18 cellular contexts compared by ENCODE assay signal in the genomic region with DNA sequence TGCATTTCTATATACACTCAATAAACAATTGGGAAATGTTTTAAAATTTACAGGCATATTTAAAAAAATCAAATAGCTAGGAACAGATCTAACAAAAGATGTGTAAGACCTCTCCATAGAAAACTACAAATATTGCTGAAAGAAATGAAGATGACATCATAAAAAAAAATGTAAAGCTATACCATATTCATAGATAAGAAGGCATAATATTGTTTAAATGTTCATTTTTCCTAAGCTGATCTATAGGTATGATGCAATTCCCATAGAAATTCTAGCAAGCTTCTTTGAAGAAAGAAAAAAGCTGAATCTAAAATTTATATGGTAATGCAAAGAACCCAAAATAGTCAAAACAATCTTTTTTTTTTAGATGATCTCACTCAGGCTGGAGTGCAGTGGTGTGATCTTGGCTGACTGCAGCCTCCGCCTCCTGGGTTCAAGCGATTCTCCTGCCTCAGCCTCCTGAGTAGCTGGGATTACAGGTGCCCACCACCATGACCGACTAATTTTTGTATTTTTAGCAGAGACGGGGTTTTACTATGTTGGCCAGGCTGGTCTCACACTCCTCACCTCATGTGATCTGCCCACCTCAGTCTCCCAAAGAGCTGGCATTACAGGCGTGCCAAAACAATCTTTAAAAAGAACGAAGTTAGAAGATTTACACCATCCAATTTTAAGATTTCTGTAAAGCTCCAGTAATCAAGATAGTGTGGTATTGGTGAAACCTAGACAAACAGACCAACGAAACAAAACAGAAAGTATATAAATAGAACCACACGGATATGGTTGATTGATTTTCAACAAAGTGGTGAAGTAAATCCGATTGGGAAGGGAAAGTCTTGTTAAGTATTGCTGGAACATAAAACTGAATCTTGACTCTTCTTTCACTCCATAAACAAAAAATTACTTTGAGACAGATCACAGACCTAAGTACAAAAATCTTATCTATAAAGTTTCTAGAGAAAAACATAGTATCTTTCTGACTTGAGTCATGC. TPM values are rescaled to one million over a fixed set of nuclear protein-coding genes. Genes with fewer than 3 reads are reported as not detected.
DNase-seq lines count a peak whose midpoint lies in the region; ATAC-seq, FAIRE-seq and TF ChIP-seq lines count a peak whose summit lies in the region.
"Had no signal": no experiment of that assay in that cellular context is flagged by ENCODE, and none has a peak within 500 bp of the region (broad histone marks: within the 10 kb centered on the region; RNA-seq: fewer than 3 reads in every experiment).

No MANE protein-coding gene starts in this region.

- intact Hi-C loops in thyroid gland (cut with DNase I), result loop anchor here (10.0 kb wide), 1 partner anchor 148 kb away; no protein-coding TSS in a partner anchor

- FAIRE-seq in H54 (lab: Jason Lieb, UNC), result no peak
- FAIRE-seq: HTR-8/SVneo had no signal

- H3K4me3 ChIP-seq in thyroid gland (replicated peaks in 1 of 3), result no peak overlapping the region
- H3K4me3 ChIP-seq: SJCRH30, testis had no signal

- peak overlapping the region in 1 of 2 donors; percentile 74 for H3K4me3 Mint-ChIP-seq in activated T-cell treated with anti-CD3 and anti-CD28 coated beads, Interleukin-2, amount 50 U/mL, for 72 hours
- H3K4me3 Mint-ChIP-seq in T-helper 17 cell, result no peak overlapping the region
- no peak overlapping the region for H3K4me3 Mint-ChIP-seq in HFFc6

- H3K27ac Mint-ChIP-seq in activated T-cell treated with anti-CD3 and anti-CD28 coated beads, Interleukin-2, amount 50 U/mL, for 72 hours, result peak overlapping the region; percentile 85
- H3K27ac Mint-ChIP-seq in T-helper 17 cell (peak overlapping the region; percentile 37), HFFc6 (no peak overlapping the region)

- H3K4me1 ChIP-seq in thyroid gland, result peaks cover 19 to 26% of the 10 kb centered on the region in 2 donors

- no peak for ATAC-seq in activated T-cell treated with anti-CD3 and anti-CD28 coated beads, Interleukin-2, amount 50 U/mL, for 72 hours (replicated peaks in 1 of 2)
- peak; percentile 23 for ATAC-seq in HG02610 (IDR thresholded peaks at IDR 0.05; ENCODE audit: unreplicated experiment)
- ATAC-seq in T-helper 17 cell, result no peak

- H3K27me3 Mint-ChIP-seq in activated T-cell treated with anti-CD3 and anti-CD28 coated beads, Interleukin-2, amount 50 U/mL, for 72 hours (ENCODE audit: low read depth), result no peaks in the 10 kb centered on the region
- H3K27me3 Mint-ChIP-seq in T-helper 17 cell, result no peaks in the 10 kb centered on the region
- H3K27me3 Mint-ChIP-seq in HFFc6 (ENCODE audit: insufficient read depth), result peaks cover 11% of the 10 kb centered on the region

- no peaks in the 10 kb centered on the region for H3K27me3 ChIP-seq in thyroid gland
- H3K27me3 ChIP-seq: SJCRH30, testis had no signal

- H3K36me3 Mint-ChIP-seq in activated T-cell treated with anti-CD3 and anti-CD28 coated beads, Interleukin-2, amount 50 U/mL, for 72 hours (ENCODE audit: insufficient read depth in 2 of 2), result peaks cover 24 to 26% of the 10 kb centered on the region in 2 donors
- H3K36me3 Mint-ChIP-seq in T-helper 17 cell (ENCODE audit: low read depth) (no peaks in the 10 kb centered on the region), HFFc6 (ENCODE audit: low read depth) (no peaks in the 10 kb centered on the region)

- WGBS in thyroid gland, 2 donors, result 51 to 52% methylated on average over 9 of the region's 9 CpGs

- H3K4me1 Mint-ChIP-seq in activated T-cell treated with anti-CD3 and anti-CD28 coated beads, Interleukin-2, amount 50 U/mL, for 72 hours (ENCODE audit: low read depth), result peaks cover 41% of the 10 kb centered on the region
- H3K4me1 Mint-ChIP-seq in T-helper 17 cell (peaks cover 18% of the 10 kb centered on the region), HFFc6 (ENCODE audit: low read depth) (peaks cover 16% of the 10 kb centered on the region)

- peak overlapping the region; percentile 59 to 67 (median 65) for H3K27ac ChIP-seq in thyroid gland
- H3K27ac ChIP-seq: SJCRH30 had no signal

- H3K36me3 ChIP-seq in thyroid gland, result no peaks in the 10 kb centered on the region
- H3K36me3 ChIP-seq: SJCRH30 had no signal

- no peak for TF ChIP-seq CTCF in thyroid gland (IDR thresholded peaks at IDR 0.05)
- no peak for TF ChIP-seq CTCF in HFFc6 (IDR thresholded peaks at IDR 0.05)

- H3K9me3 Mint-ChIP-seq in activated T-cell treated with anti-CD3 and anti-CD28 coated beads, Interleukin-2, amount 50 U/mL, for 72 hours, result peaks cover 7 to 8% of the 10 kb centered on the region in 2 donors
- peaks cover 13% of the 10 kb centered on the region for H3K9me3 Mint-ChIP-seq in HFFc6

- DNase-seq in activated T-cell treated with anti-CD3 and anti-CD28 coated beads, Interleukin-2, amount 50 U/mL, for 72 hours, result no peak
- DNase-seq in activated T-cell treated with anti-CD3 and anti-CD28 coated beads, Interleukin-2, amount 50 U/mL, for 48 hours, result no peak
- no peak for DNase-seq in T-helper 17 cell
- peak in 1 of 2 donors; percentile 20 for DNase-seq in thyroid gland
- DNase-seq in HFFc6, result no peak
- no peak for DNase-seq in activated naive CD4-positive, alpha-beta T cell treated with anti-CD3 and anti-CD28 coated beads, Interleukin-2, amount 50 U/mL, for 16 hours
- no peak for DNase-seq in H54 (ENCODE audit: insufficient read length, low spot score)
- DNase-seq: ACHN; activated CD4-positive, CD25-positive, alpha-beta regulatory T cell; activated naive CD4-positive, alpha-beta T cell treated with Interleukin-2 at 50 U/mL for 16 hours; DMS53; NCI-H1105 treated with DMSO at 0.1 percent for 48 hours; NCI-H748 treated with DMSO at 0.1 percent for 48 hours; retina; SJCRH30; testis had no signal

- no peaks in the 10 kb centered on the region for H3K9me3 ChIP-seq in T-helper 17 cell (ENCODE audit: control insufficient read depth, low read length, poor library complexity, severe bottlenecking)
- no peaks in the 10 kb centered on the region for H3K9me3 ChIP-seq in thyroid gland
- H3K9me3 ChIP-seq: testis had no signal

- TF ChIP-seq POLR2A in thyroid gland (IDR thresholded peaks at IDR 0.05) (no peak), H54 (IDR thresholded peaks at IDR 0.05; ENCODE audit: low read depth, low read length) (no peak)

RNA-seq across cellular contexts. Expression of a gene that starts 6.3 kb away (rescaled TPM):
- total RNA-seq in activated T-cell treated with anti-CD3 and anti-CD28 coated beads, Interleukin-2, amount 50 U/mL, for 72 hours, result 100 to 1,000 TPM; 303 to 440 TPM
- 100 to 1,000 TPM; 295 to 329 TPM for total RNA-seq in T-helper 17 cell
- 10 to 100 TPM; 13.1 to 28.5 (median 20.2) TPM for total RNA-seq in thyroid gland
- total RNA-seq in HFFc6 (2021; fragmentation: NEBNext Ultra II Directional; extraction: Animal tissue kit (Norgen Biotek cat#: 25700)), result 10 to 100 TPM; 10.2 to 11.8 (median 10.7) TPM

Comparison
In these comparisons a context has a peak if more than half of its experiments do, and no peak if none do; other contexts are left out.
1. RNA of a gene that starts 6.3 kb away (total RNA-seq): 303 to 440 TPM in activated T-cell treated with anti-CD3 and anti-CD28 coated beads, Interleukin-2, amount 50 U/mL, for 72 hours and 295 to 329 TPM in T-helper 17 cell; 13.1 to 28.5 TPM in thyroid gland and 10.2 to 11.8 TPM in HFFc6; every median in the first group is over 10 times any median in the second.